ENCODE assay signal across 8 cellular contexts in genomic region chrX:102863735-102864134, GRCh38.
DNase-seq lines count a peak whose midpoint lies in the region; ATAC-seq and TF ChIP-seq lines count a peak whose summit lies in the region.

No MANE protein-coding gene starts in this region.

- peak; percentile 94 for ATAC-seq in HG02571 (IDR thresholded peaks at IDR 0.05; ENCODE audit: unreplicated experiment)
- peak; percentile 58 to 61 for ATAC-seq in activated naive CD4-positive, alpha-beta T cell treated with anti-CD3 and anti-CD28 coated beads, Interleukin-2, amount 50 U/mL, for 72 hours

- H3K36me3 Mint-ChIP-seq in activated naive CD4-positive, alpha-beta T cell treated with anti-CD3 and anti-CD28 coated beads, Interleukin-2, amount 50 U/mL, for 72 hours: no peaks in the 10 kb centered on the region

- H3K27ac Mint-ChIP-seq in activated naive CD4-positive, alpha-beta T cell treated with anti-CD3 and anti-CD28 coated beads, Interleukin-2, amount 50 U/mL, for 72 hours: no peak overlapping the region

- no peaks in the 10 kb centered on the region for H3K9me3 Mint-ChIP-seq in activated naive CD4-positive, alpha-beta T cell treated with anti-CD3 and anti-CD28 coated beads, Interleukin-2, amount 50 U/mL, for 72 hours

- H3K9me3 ChIP-seq in cardiac muscle cell (ENCODE audit: low read depth): peaks cover 4% of the 10 kb centered on the region

- peaks cover 4% of the 10 kb centered on the region for H3K36me3 ChIP-seq in cardiac muscle cell

- no peak for TF ChIP-seq POLR2A in NB4 (IDR thresholded peaks at IDR 0.05; ENCODE audit: extremely low read depth, insufficient read length)

- DNase-seq in NB4 (ENCODE audit: low read depth): peak; percentile 74
- peak; percentile 0 for DNase-seq in SKM-1 (lab: John Stamatoyannopoulos, UW; ENCODE audit: unreplicated experiment)
- DNase-seq in activated naive CD4-positive, alpha-beta T cell treated with anti-CD3 and anti-CD28 coated beads, Interleukin-2, amount 50 U/mL, for 72 hours (ENCODE audit: low spot score in 2 of 2): peak; percentile 59 to 81
- peak; percentile 63 to 83 for DNase-seq in cardiac muscle cell (ENCODE audit: low read depth in 1 of 2, low spot score in 1 of 2)
- peak; percentile 72 for DNase-seq in putamen (ENCODE audit: low spot score)
- DNase-seq in cortex of kidney (lab: John Stamatoyannopoulos, UW): no peak

- TF ChIP-seq CTCF in GM12875 (IDR thresholded peaks at IDR 0.05; ENCODE audit: borderline replicate concordance, insufficient read depth, low read depth, low read length): peak; percentile 81
- TF ChIP-seq CTCF in NB4 (IDR thresholded peaks at IDR 0.05; ENCODE audit: low read depth, low read length): peak; percentile 68
- TF ChIP-seq CTCF in cardiac muscle cell (IDR thresholded peaks at IDR 0.05; ENCODE audit: low read depth, low read length): peak; percentile 74

- H3K4me1 ChIP-seq in cardiac muscle cell (ENCODE audit: low read depth): no peaks in the 10 kb centered on the region

- no peak overlapping the region for H3K27ac ChIP-seq in cardiac muscle cell

- no peaks in the 10 kb centered on the region for H3K27me3 ChIP-seq in cardiac muscle cell

- H3K4me3 ChIP-seq in GM12875 (ENCODE audit: low read depth, low read length): no peak overlapping the region
- H3K4me3 ChIP-seq in NB4 (ENCODE audit: low read depth, low read length): no peak overlapping the region
- no peak overlapping the region for H3K4me3 ChIP-seq in cardiac muscle cell
